In the genomic region with DNA sequence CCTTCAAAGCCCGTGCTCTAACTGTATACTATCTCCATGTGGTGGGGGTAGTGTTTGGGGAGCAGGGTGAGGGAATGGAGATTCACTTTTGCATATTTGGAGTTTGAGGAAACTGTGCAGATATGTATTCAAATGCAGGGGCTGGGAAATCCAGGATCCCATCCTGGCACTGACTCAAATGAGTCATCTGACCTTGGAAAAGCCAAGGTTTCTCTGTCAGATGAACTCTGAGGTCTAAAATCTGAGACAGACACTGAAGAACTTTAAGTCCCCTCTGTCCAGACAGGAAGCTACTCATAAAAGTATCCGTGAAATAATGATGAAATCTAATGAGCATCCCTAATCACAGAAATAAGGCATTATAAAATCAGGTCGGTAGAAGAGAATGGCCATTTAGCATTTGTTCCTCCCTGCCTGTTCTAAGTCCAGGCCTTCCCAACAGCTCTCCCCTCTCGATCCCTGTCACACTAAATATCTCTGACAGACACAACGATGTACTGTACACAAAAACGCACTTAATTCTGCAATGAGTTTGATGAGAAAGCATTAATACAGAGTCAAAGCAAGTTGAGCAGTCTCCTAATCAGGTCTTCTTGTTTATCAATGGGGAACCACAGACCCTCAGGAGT, we compare ENCODE assay signal across 15 cellular contexts. TPM values are rescaled to one million over a fixed set of nuclear protein-coding genes. Genes with fewer than 3 reads are reported as not detected.
DNase-seq lines count a peak whose midpoint lies in the region; ATAC-seq and TF ChIP-seq lines count a peak whose summit lies in the region.
"Had no signal": no experiment of that assay in that cellular context is flagged by ENCODE, and none has a peak within 500 bp of the region (broad histone marks: within the 10 kb centered on the region; RNA-seq: fewer than 3 reads in every experiment).

No MANE protein-coding gene starts in this region.

- H3K36me3 Mint-ChIP-seq in stimulated activated naive B cell treated with anti-CD40 and anti-IgM and Interleukin-4, amounts not matched to agents 10 μg/mL and 1 μg/mL and 100 μg/mL, for 72 hours: peaks cover 53 to 66% of the 10 kb centered on the region in 2 donors

- ATAC-seq in heart left ventricle (peak in 3 of 4 donors; percentile 33 to 77 (median 34)), Right ventricle myocardium inferior (no peak), SK-N-SH treated with all-trans-retinoic acid at 6 μM for 48 hours (peak; percentile 85), GM18498 (IDR thresholded peaks at IDR 0.05; ENCODE audit: unreplicated experiment) (no peak)
- ATAC-seq in stimulated activated naive B cell treated with anti-CD40 and anti-IgM and Interleukin-4, amounts not matched to agents 10 μg/mL and 1 μg/mL and 100 μg/mL, for 72 hours (replicated peaks): no peak
- ATAC-seq: activated T-cell treated with anti-CD3 and anti-CD28 coated beads, Interleukin-2, amount 50 U/mL, for 72 hours had no signal

- no peaks in the 10 kb centered on the region for H3K27me3 ChIP-seq in heart left ventricle
- H3K27me3 ChIP-seq: vagina had no signal

- no peaks in the 10 kb centered on the region for H3K27me3 Mint-ChIP-seq in stimulated activated naive B cell treated with anti-CD40 and anti-IgM and Interleukin-4, amounts not matched to agents 10 μg/mL and 1 μg/mL and 100 μg/mL, for 72 hours

- peaks cover 0 to 7% (median 0%) of the 10 kb centered on the region in 12 donors for H3K9me3 ChIP-seq in heart left ventricle
- H3K9me3 ChIP-seq: vagina had no signal

- peaks cover 7 to 12% of the 10 kb centered on the region in 2 donors for H3K9me3 Mint-ChIP-seq in stimulated activated naive B cell treated with anti-CD40 and anti-IgM and Interleukin-4, amounts not matched to agents 10 μg/mL and 1 μg/mL and 100 μg/mL, for 72 hours

- TF ChIP-seq POLR2A in heart left ventricle (IDR thresholded peaks at IDR 0.05): no peak

- DNase-seq in heart left ventricle (peak in 2 of 5 donors; percentile 32 to 34), Right ventricle myocardium inferior (ENCODE audit: missing footprints) (no peak), foreskin fibroblast (peak; percentile 61 to 73), hippocampal formation (lab: John Stamatoyannopoulos, UW) (no peak), NCI-H2196 treated with DMSO at 0.1 percent for 48 hours (lab: John Stamatoyannopoulos, UW; ENCODE audit: unreplicated experiment) (no peak)
- no peak for DNase-seq in stimulated activated naive B cell treated with anti-CD40 and anti-IgM and Interleukin-4, amounts not matched to agents 10 μg/mL and 1 μg/mL and 100 μg/mL, for 72 hours
- DNase-seq: activated T-cell treated with anti-CD3 and anti-CD28 coated beads, Interleukin-2, amount 50 U/mL, for 72 hours; NCI-H1092; NCI-H524 treated with DMSO at 0.1 percent for 48 hours; nucleus accumbens; SIG-M5 had no signal

- H3K27ac ChIP-seq in heart left ventricle: peak overlapping the region in 3 of 12 donors; percentile 11 to 48 (median 13)
- H3K27ac ChIP-seq: vagina had no signal

- H3K4me1 Mint-ChIP-seq in stimulated activated naive B cell treated with anti-CD40 and anti-IgM and Interleukin-4, amounts not matched to agents 10 μg/mL and 1 μg/mL and 100 μg/mL, for 72 hours: peaks cover 48 to 82% of the 10 kb centered on the region in 2 donors

- H3K4me3 Mint-ChIP-seq in stimulated activated naive B cell treated with anti-CD40 and anti-IgM and Interleukin-4, amounts not matched to agents 10 μg/mL and 1 μg/mL and 100 μg/mL, for 72 hours: peak overlapping the region in 1 of 2 donors; percentile 25
- H3K4me3 Mint-ChIP-seq: activated T-cell treated with anti-CD3 and anti-CD28 coated beads, Interleukin-2, amount 50 U/mL, for 72 hours had no signal

- no peak overlapping the region for H3K4me3 ChIP-seq in heart left ventricle
- H3K4me3 ChIP-seq in foreskin fibroblast (ENCODE audit: low read depth in 1 of 2, low read length in 2 of 2): no peak overlapping the region
- H3K4me3 ChIP-seq: vagina had no signal

- H3K4me1 ChIP-seq in heart left ventricle: peaks cover 0 to 63% (median 10%) of the 10 kb centered on the region in 12 donors

- peaks cover 0 to 13% (median 0%) of the 10 kb centered on the region in 9 donors for H3K36me3 ChIP-seq in heart left ventricle
- H3K36me3 ChIP-seq: vagina had no signal

- 33 to 46% (median 42%) methylated on average over 6 of the region's 6 CpGs for WGBS in heart left ventricle, 4 donors

- no peak for TF ChIP-seq CTCF in heart left ventricle (IDR thresholded peaks at IDR 0.05)
- no peak for TF ChIP-seq CTCF in foreskin fibroblast (IDR thresholded peaks at IDR 0.05; ENCODE audit: low read depth, low read length)

- intact Hi-C loops in heart left ventricle (cut with DNase I) (no loop called here), Right ventricle myocardium inferior (cut with DNase I) (no loop called here)

- peak overlapping the region; percentile 75 for H3K27ac Mint-ChIP-seq in stimulated activated naive B cell treated with anti-CD40 and anti-IgM and Interleukin-4, amounts not matched to agents 10 μg/mL and 1 μg/mL and 100 μg/mL, for 72 hours
- H3K27ac Mint-ChIP-seq: activated T-cell treated with anti-CD3 and anti-CD28 coated beads, Interleukin-2, amount 50 U/mL, for 72 hours had no signal

TF ChIP-seq in SK-N-SH treated with all-trans-retinoic acid at 6 μM for 48 hours, 23 proteins besides CTCF, POLR2A, EP300 and RAD21 (continues in another document):
- TF ChIP-seq SNAI2 (CRISPR knock-in tag; IDR thresholded peaks at IDR 0.05) (no peak), TCF4 (CRISPR knock-in tag; IDR thresholded peaks at IDR 0.05; ENCODE audit: borderline replicate concordance) (no peak), ISL1 (CRISPR knock-in tag; IDR thresholded peaks at IDR 0.05) (no peak), ESRRG (CRISPR knock-in tag; IDR thresholded peaks at IDR 0.05) (no peak), ZNF70 (CRISPR knock-in tag; IDR thresholded peaks at IDR 0.05) (no peak), ZFP30 (CRISPR knock-in tag; IDR thresholded peaks at IDR 0.05) (no peak), ZC3H10 (CRISPR knock-in tag; IDR thresholded peaks at IDR 0.05) (no peak), ZNF565 (CRISPR knock-in tag; conservative IDR thresholded peaks at IDR 0.05; ENCODE audit: low read depth) (no peak), PPARA (CRISPR knock-in tag; IDR thresholded peaks at IDR 0.05; ENCODE audit: borderline replicate concordance) (no peak), CSDC2 (CRISPR knock-in tag; IDR thresholded peaks at IDR 0.05) (no peak), GLIS3 (CRISPR knock-in tag; IDR thresholded peaks at IDR 0.05) (no peak)
- TF ChIP-seq, protein P1, sequence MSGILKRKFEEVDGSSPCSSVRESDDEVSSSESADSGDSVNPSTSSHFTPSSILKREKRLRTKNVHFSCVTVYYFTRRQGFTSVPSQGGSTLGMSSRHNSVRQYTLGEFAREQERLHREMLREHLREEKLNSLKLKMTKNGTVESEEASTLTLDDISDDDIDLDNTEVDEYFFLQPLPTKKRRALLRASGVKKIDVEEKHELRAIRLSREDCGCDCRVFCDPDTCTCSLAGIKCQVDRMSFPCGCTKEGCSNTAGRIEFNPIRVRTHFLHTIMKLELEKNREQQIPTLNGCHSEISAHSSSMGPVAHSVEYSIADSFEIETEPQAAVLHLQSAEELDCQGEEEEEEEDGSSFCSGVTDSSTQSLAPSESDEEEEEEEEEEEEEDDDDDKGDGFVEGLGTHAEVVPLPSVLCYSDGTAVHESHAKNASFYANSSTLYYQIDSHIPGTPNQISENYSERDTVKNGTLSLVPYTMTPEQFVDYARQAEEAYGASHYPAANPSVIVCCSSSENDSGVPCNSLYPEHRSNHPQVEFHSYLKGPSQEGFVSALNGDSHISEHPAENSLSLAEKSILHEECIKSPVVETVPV (CRISPR knock-in tag; IDR thresholded peaks at IDR 0.05): no peak
- TF ChIP-seq, protein P2, sequence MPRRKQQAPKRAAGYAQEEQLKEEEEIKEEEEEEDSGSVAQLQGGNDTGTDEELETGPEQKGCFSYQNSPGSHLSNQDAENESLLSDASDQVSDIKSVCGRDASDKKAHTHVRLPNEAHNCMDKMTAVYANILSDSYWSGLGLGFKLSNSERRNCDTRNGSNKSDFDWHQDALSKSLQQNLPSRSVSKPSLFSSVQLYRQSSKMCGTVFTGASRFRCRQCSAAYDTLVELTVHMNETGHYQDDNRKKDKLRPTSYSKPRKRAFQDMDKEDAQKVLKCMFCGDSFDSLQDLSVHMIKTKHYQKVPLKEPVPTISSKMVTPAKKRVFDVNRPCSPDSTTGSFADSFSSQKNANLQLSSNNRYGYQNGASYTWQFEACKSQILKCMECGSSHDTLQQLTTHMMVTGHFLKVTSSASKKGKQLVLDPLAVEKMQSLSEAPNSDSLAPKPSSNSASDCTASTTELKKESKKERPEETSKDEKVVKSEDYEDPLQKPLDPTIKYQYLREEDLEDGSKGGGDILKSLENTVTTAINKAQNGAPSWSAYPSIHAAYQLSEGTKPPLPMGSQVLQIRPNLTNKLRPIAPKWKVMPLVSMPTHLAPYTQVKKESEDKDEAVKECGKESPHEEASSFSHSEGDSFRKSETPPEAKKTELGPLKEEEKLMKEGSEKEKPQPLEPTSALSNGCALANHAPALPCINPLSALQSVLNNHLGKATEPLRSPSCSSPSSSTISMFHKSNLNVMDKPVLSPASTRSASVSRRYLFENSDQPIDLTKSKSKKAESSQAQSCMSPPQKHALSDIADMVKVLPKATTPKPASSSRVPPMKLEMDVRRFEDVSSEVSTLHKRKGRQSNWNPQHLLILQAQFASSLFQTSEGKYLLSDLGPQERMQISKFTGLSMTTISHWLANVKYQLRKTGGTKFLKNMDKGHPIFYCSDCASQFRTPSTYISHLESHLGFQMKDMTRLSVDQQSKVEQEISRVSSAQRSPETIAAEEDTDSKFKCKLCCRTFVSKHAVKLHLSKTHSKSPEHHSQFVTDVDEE (CRISPR knock-in tag; IDR thresholded peaks at IDR 0.05): no peak
- TF ChIP-seq, protein P3, sequence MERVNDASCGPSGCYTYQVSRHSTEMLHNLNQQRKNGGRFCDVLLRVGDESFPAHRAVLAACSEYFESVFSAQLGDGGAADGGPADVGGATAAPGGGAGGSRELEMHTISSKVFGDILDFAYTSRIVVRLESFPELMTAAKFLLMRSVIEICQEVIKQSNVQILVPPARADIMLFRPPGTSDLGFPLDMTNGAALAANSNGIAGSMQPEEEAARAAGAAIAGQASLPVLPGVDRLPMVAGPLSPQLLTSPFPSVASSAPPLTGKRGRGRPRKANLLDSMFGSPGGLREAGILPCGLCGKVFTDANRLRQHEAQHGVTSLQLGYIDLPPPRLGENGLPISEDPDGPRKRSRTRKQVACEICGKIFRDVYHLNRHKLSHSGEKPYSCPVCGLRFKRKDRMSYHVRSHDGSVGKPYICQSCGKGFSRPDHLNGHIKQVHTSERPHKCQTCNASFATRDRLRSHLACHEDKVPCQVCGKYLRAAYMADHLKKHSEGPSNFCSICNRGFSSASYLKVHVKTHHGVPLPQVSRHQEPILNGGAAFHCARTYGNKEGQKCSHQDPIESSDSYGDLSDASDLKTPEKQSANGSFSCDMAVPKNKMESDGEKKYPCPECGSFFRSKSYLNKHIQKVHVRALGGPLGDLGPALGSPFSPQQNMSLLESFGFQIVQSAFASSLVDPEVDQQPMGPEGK (CRISPR knock-in tag; IDR thresholded peaks at IDR 0.05; ENCODE audit: borderline replicate concordance): no peak

RNA-seq across cellular contexts. Expression of a gene that starts 14.4 kb away (rescaled TPM):
- 10 to 100 TPM; 17.9 to 48.3 (median 25.8) TPM for total RNA-seq in heart left ventricle
- polyA plus RNA-seq in heart left ventricle: 10 to 100 TPM; 11.7 to 12.5 TPM
- 22.2 TPM for total RNA-seq in Right ventricle myocardium inferior

RNA-seq across cellular contexts. Expression of a gene that starts 55.3 kb away (rescaled TPM):
- total RNA-seq in heart left ventricle: 1 to 10 TPM in 1 of 9 donors, not detected in 8; 1.2 TPM
- not detected for polyA plus RNA-seq in heart left ventricle
- not detected for total RNA-seq in Right ventricle myocardium inferior
- total RNA-seq: activated T-cell treated with anti-CD3 and anti-CD28 coated beads, Interleukin-2, amount 50 U/mL, for 72 hours; kidney epithelial cell; vagina had no signal

Comparison
In these comparisons a context has a peak if more than half of its experiments do, and no peak if none do; other contexts are left out.
1. ATAC-seq: peak in heart left ventricle (3 of 4) and SK-N-SH treated with all-trans-retinoic acid at 6 μM for 48 hours (single experiment); none in Right ventricle myocardium inferior (single experiment), stimulated activated naive B cell treated with anti-CD40 and anti-IgM and Interleukin-4, amounts not matched to agents 10 μg/mL and 1 μg/mL and 100 μg/mL, for 72 hours (0 of 2) and GM18498 (single experiment).
2. DNase-seq: peak in foreskin fibroblast (2 of 2); none in Right ventricle myocardium inferior (single experiment), stimulated activated naive B cell treated with anti-CD40 and anti-IgM and Interleukin-4, amounts not matched to agents 10 μg/mL and 1 μg/mL and 100 μg/mL, for 72 hours (single experiment), hippocampal formation (0 of 2) and NCI-H2196 treated with DMSO at 0.1 percent for 48 hours (single experiment).